Comparison of ENCODE assay signal across 8 cellular contexts in the genomic region with DNA sequence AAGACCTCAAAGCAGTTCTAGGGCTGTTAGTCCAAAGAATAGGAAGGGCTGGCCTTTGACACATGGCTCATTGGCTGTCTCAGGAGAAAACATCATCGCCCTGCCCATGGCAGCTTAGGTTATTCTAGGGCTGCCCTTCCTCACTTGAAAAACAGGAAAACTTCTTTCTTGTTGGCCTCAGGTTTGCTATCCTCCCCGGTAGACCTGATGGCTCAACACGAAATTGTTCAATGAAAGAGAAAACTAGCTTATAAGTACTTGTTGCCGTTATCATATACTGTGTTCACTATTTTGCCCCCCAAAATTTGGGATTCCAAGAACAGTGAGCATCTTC. TPM values are rescaled to one million over a fixed set of nuclear protein-coding genes. Genes with fewer than 3 reads are reported as not detected.
DNase-seq lines count a peak whose midpoint lies in the region; ATAC-seq lines count a peak whose summit lies in the region.

No MANE protein-coding gene starts in this region.

- H3K4me3 Mint-ChIP-seq in stimulated activated effector memory CD8-positive, alpha-beta T cell treated with anti-CD3 and anti-CD28 coated beads, Interleukin-12 subunit alpha, Interleukin-12 subunit beta, amount 100 ng/mL, for 72 hours = peak overlapping the region; percentile 84

- H3K9me3 ChIP-seq in iPS-15b (ENCODE audit: control insufficient read depth, insufficient read depth, low read length) = no peaks in the 10 kb centered on the region

- H3K4me3 ChIP-seq in iPS-15b (ENCODE audit: low read depth, low read length) = peak overlapping the region; percentile 63

- peaks cover 5% of the 10 kb centered on the region for H3K4me1 Mint-ChIP-seq in stimulated activated effector memory CD8-positive, alpha-beta T cell treated with anti-CD3 and anti-CD28 coated beads, Interleukin-12 subunit alpha, Interleukin-12 subunit beta, amount 100 ng/mL, for 72 hours

- no peaks in the 10 kb centered on the region for H3K36me3 ChIP-seq in iPS-15b (ENCODE audit: control insufficient read depth, insufficient read depth, low read length)

- peaks cover 4% of the 10 kb centered on the region for H3K4me1 ChIP-seq in iPS-15b (ENCODE audit: control insufficient read depth, insufficient read depth, low read length)

- H3K36me3 Mint-ChIP-seq in activated naive CD4-positive, alpha-beta T cell treated with anti-CD3 and anti-CD28 coated beads, Interleukin-2, amount 50 U/mL, for 72 hours = peaks cover 6 to 13% of the 10 kb centered on the region in 2 donors
- H3K36me3 Mint-ChIP-seq in stimulated activated effector memory CD8-positive, alpha-beta T cell treated with anti-CD3 and anti-CD28 coated beads, Interleukin-12 subunit alpha, Interleukin-12 subunit beta, amount 100 ng/mL, for 72 hours = peaks cover 42% of the 10 kb centered on the region

- ATAC-seq in HG02884 (IDR thresholded peaks at IDR 0.05; ENCODE audit: unreplicated experiment) = peak; percentile 2
- ATAC-seq in activated naive CD4-positive, alpha-beta T cell treated with anti-CD3 and anti-CD28 coated beads, Interleukin-2, amount 50 U/mL, for 72 hours = no peak
- ATAC-seq in stimulated activated effector memory CD8-positive, alpha-beta T cell treated with anti-CD3 and anti-CD28 coated beads, Interleukin-12 subunit alpha, Interleukin-12 subunit beta, amount 100 ng/mL, for 72 hours = no peak
- ATAC-seq in GM19397 (IDR thresholded peaks at IDR 0.05; ENCODE audit: unreplicated experiment) = no peak
- no peak for ATAC-seq in HG02678 (IDR thresholded peaks at IDR 0.05; ENCODE audit: unreplicated experiment)

- H3K27ac Mint-ChIP-seq in activated naive CD4-positive, alpha-beta T cell treated with anti-CD3 and anti-CD28 coated beads, Interleukin-2, amount 50 U/mL, for 72 hours = peak overlapping the region; percentile 94 to 98
- H3K27ac Mint-ChIP-seq in stimulated activated effector memory CD8-positive, alpha-beta T cell treated with anti-CD3 and anti-CD28 coated beads, Interleukin-12 subunit alpha, Interleukin-12 subunit beta, amount 100 ng/mL, for 72 hours = peak overlapping the region; percentile 99

- H3K9me3 Mint-ChIP-seq in activated naive CD4-positive, alpha-beta T cell treated with anti-CD3 and anti-CD28 coated beads, Interleukin-2, amount 50 U/mL, for 72 hours = no peaks in the 10 kb centered on the region
- no peaks in the 10 kb centered on the region for H3K9me3 Mint-ChIP-seq in stimulated activated effector memory CD8-positive, alpha-beta T cell treated with anti-CD3 and anti-CD28 coated beads, Interleukin-12 subunit alpha, Interleukin-12 subunit beta, amount 100 ng/mL, for 72 hours

- H3K27me3 ChIP-seq in iPS-15b (ENCODE audit: control insufficient read depth, insufficient read depth, low read length) = no peaks in the 10 kb centered on the region

- no peak for DNase-seq in activated naive CD4-positive, alpha-beta T cell treated with anti-CD3 and anti-CD28 coated beads, Interleukin-2, amount 50 U/mL, for 72 hours (ENCODE audit: low spot score in 2 of 2)
- DNase-seq in stimulated activated effector memory CD8-positive, alpha-beta T cell treated with anti-CD3 and anti-CD28 coated beads, Interleukin-12 subunit alpha, Interleukin-12 subunit beta, amount 100 ng/mL, for 72 hours (ENCODE audit: low spot score in 2 of 2) = no peak
- DNase-seq in stimulated activated naive CD4-positive, alpha-beta T cell treated with Interleukin-2 at 50 U/mL for 16 hours (lab: John Stamatoyannopoulos, UW) = no peak
- DNase-seq in H4 (ENCODE audit: low spot score) = no peak

- peak overlapping the region; percentile 87 for H3K9ac ChIP-seq in iPS-15b (ENCODE audit: low read depth, low read length)

RNA-seq across cellular contexts. Expression of gene SLTM, which starts 0.6 kb away (rescaled TPM):
- total RNA-seq in activated naive CD4-positive, alpha-beta T cell treated with anti-CD3 and anti-CD28 coated beads, Interleukin-2, amount 50 U/mL, for 72 hours = 10 to 100 TPM; 74.2 to 90.1 TPM
- 42.8 and 49.1 TPM in 2 replicates for total RNA-seq in H4 (2014; rRNA removed; shearing (Covaris generic))

RNA-seq across cellular contexts. Expression of gene RNF111, which starts 53.4 kb away (rescaled TPM):
- 10 to 100 TPM; 21.0 to 36.8 TPM for total RNA-seq in activated naive CD4-positive, alpha-beta T cell treated with anti-CD3 and anti-CD28 coated beads, Interleukin-2, amount 50 U/mL, for 72 hours
- total RNA-seq in H4 (2014; rRNA removed; shearing (Covaris generic)) = 10.4 and 12.4 TPM in 2 replicates
